In the genomic region with DNA sequence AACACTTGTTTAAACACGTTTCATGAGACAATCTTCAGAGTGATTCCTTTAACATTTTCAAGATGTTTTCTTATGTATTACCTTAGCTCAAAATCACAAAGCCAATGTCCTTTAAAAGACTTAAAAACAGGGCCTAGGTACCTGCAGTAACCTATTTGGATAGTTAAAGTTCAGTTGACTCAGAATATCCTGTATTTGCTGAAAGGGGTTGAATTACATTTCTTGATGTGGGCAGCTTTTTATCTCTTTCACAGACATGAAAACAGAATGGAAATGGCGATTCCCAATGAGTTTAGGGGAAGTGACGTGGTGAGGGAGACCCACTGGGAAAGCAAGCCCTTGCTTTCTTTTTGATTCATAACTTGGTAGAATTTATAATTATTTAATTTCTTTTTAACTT, we compare ENCODE assay signal across 18 cellular contexts.
"Had no signal": no experiment of that assay in that cellular context is flagged by ENCODE, and none has a peak within 500 bp of the region (broad histone marks: within the 10 kb centered on the region; RNA-seq: fewer than 3 reads in every experiment).

No MANE protein-coding gene starts in this region.

- H3K36me3 ChIP-seq: neutrophil, right atrium auricular region, stomach, thoracic aorta, transverse colon had no signal

- H3K27me3 ChIP-seq: hepatocyte, neutrophil, right atrium auricular region, stomach, transverse colon had no signal

- FAIRE-seq: small intestine had no signal

- H3K4me2 ChIP-seq: hepatocyte had no signal

- H2AFZ ChIP-seq: hepatocyte had no signal

- H3K79me2 ChIP-seq: hepatocyte had no signal

- ATAC-seq: left colon had no signal

- DNase-seq: effector CD4-positive, alpha-beta T cell; foreskin melanocyte; head of caudate nucleus; left colon; mesendoderm; naive B cell; posterior cingulate gyrus; small intestine; stimulated activated CD4-positive, alpha-beta T cell treated with anti-CD3 and anti-CD28 coated beads, Interleukin-12 subunit alpha, Interleukin-12 subunit beta, amount 100 ng/mL, for 4 hours; stimulated activated naive CD4-positive, alpha-beta T cell; stomach; substantia nigra; transverse colon had no signal

- H3K27ac ChIP-seq: coronary artery, hepatocyte, neutrophil, right atrium auricular region, stomach, thoracic aorta, transverse colon had no signal

- H3K4me3 ChIP-seq: coronary artery, hepatocyte, right atrium auricular region, stomach, thoracic aorta, transverse colon had no signal

- H3K4me1 ChIP-seq: stomach had no signal

- H3K9me3 ChIP-seq: neutrophil, right atrium auricular region, stomach, thoracic aorta, transverse colon had no signal
